ENCODE assay signal across 1 cellular context in genomic region chr5:91469517-91470165, GRCh38.
TF ChIP-seq lines count a peak whose summit lies in the region.

No MANE protein-coding gene starts in this region.

TF ChIP-seq in HCT116, 20 proteins besides CTCF, POLR2A, EP300 and RAD21 (continued from another document):
- TF ChIP-seq, protein P1, sequence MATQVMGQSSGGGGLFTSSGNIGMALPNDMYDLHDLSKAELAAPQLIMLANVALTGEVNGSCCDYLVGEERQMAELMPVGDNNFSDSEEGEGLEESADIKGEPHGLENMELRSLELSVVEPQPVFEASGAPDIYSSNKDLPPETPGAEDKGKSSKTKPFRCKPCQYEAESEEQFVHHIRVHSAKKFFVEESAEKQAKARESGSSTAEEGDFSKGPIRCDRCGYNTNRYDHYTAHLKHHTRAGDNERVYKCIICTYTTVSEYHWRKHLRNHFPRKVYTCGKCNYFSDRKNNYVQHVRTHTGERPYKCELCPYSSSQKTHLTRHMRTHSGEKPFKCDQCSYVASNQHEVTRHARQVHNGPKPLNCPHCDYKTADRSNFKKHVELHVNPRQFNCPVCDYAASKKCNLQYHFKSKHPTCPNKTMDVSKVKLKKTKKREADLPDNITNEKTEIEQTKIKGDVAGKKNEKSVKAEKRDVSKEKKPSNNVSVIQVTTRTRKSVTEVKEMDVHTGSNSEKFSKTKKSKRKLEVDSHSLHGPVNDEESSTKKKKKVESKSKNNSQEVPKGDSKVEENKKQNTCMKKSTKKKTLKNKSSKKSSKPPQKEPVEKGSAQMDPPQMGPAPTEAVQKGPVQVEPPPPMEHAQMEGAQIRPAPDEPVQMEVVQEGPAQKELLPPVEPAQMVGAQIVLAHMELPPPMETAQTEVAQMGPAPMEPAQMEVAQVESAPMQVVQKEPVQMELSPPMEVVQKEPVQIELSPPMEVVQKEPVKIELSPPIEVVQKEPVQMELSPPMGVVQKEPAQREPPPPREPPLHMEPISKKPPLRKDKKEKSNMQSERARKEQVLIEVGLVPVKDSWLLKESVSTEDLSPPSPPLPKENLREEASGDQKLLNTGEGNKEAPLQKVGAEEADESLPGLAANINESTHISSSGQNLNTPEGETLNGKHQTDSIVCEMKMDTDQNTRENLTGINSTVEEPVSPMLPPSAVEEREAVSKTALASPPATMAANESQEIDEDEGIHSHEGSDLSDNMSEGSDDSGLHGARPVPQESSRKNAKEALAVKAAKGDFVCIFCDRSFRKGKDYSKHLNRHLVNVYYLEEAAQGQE (IDR thresholded peaks at IDR 0.05; ENCODE audit: low read depth) = no peak
- TF ChIP-seq JUND (IDR thresholded peaks at IDR 0.05) (no peak), ATF3 (IDR thresholded peaks at IDR 0.05) (no peak), MAX (IDR thresholded peaks at IDR 0.05) (no peak), CEBPB (IDR thresholded peaks at IDR 0.05; ENCODE audit: low read depth) (no peak)
